Comparison of ENCODE assay signal across 23 cellular contexts in genomic region chr1:3577711-3578432, GRCh38. TPM values are rescaled to one million over a fixed set of nuclear protein-coding genes. Genes with fewer than 3 reads are reported as not detected.
DNase-seq lines count a peak whose midpoint lies in the region; ATAC-seq and TF ChIP-seq lines count a peak whose summit lies in the region.
"Had no signal": no experiment of that assay in that cellular context is flagged by ENCODE, and none has a peak within 500 bp of the region (broad histone marks: within the 10 kb centered on the region; RNA-seq: fewer than 3 reads in every experiment).

No MANE protein-coding gene starts in this region.

- peaks cover 0 to 30% (median 20%) of the 10 kb centered on the region in 11 experiments; a peak in 19 of 22 replicates for H3K27me3 ChIP-seq in BLaER1 treated with 17β-estradiol and CSF1 and Interleukin-3, amounts not matched to agents 10 nM and 100 nM
- no peaks in the 10 kb centered on the region for H3K27me3 ChIP-seq in Karpas-422 (ENCODE audit: low read length)
- no peaks in the 10 kb centered on the region for H3K27me3 ChIP-seq in transverse colon
- no peaks in the 10 kb centered on the region for H3K27me3 ChIP-seq in ascending aorta
- H3K27me3 ChIP-seq: adrenal gland, foreskin keratinocyte, hepatocyte had no signal

- H3K36me3 ChIP-seq in BLaER1 treated with 17β-estradiol and CSF1 and Interleukin-3, amounts not matched to agents 10 nM and 100 nM = peaks cover 0 to 43% (median 21%) of the 10 kb centered on the region in 11 experiments; a peak in 16 of 22 replicates
- no peaks in the 10 kb centered on the region for H3K36me3 ChIP-seq in Karpas-422 (ENCODE audit: insufficient read depth, low read length)
- no peaks in the 10 kb centered on the region for H3K36me3 ChIP-seq in transverse colon
- H3K36me3 ChIP-seq in ascending aorta = no peaks in the 10 kb centered on the region
- H3K36me3 ChIP-seq: adrenal gland, tibial artery had no signal

- peaks cover 2% of the 10 kb centered on the region for H3K9me3 Mint-ChIP-seq in memory B cell
- H3K9me3 Mint-ChIP-seq: central memory CD8-positive, alpha-beta T cell; natural killer cell treated with Interleukin-12 subunit alpha and Interleukin-12 subunit beta and Interleukin-15 and Interleukin-18, amount 100 ng/mL, for 72 hours had no signal

- 75% methylated on average over 25 of the region's 27 CpGs; no CpG with 5 or more reads in 1 of the 2 donors for WGBS in transverse colon (ENCODE audit: low coverage in 1 of 2), 2 donors

- ATAC-seq in memory B cell (ENCODE audit: low read depth) (peak; percentile 31), HG02798 (IDR thresholded peaks at IDR 0.05; ENCODE audit: poor library complexity, unreplicated experiment) (no peak)
- ATAC-seq: foreskin keratinocyte, Right ventricle myocardium inferior had no signal

- H3K27me3 Mint-ChIP-seq in memory B cell = peaks cover 2% of the 10 kb centered on the region
- H3K27me3 Mint-ChIP-seq: CD4-positive, CD25-positive, alpha-beta regulatory T cell; central memory CD8-positive, alpha-beta T cell; natural killer cell treated with Interleukin-12 subunit alpha and Interleukin-12 subunit beta and Interleukin-15 and Interleukin-18, amount 100 ng/mL, for 72 hours had no signal

- H3K36me3 Mint-ChIP-seq in memory B cell = no peaks in the 10 kb centered on the region
- H3K36me3 Mint-ChIP-seq: CD4-positive, CD25-positive, alpha-beta regulatory T cell; natural killer cell treated with Interleukin-12 subunit alpha and Interleukin-12 subunit beta and Interleukin-15 and Interleukin-18, amount 100 ng/mL, for 72 hours had no signal

- H4K20me1 ChIP-seq in BLaER1 treated with 17β-estradiol and CSF1 and Interleukin-3, amounts not matched to agents 10 nM and 100 nM = peaks cover 0 to 92% (median 39%) of the 10 kb centered on the region in 11 experiments; a peak in 17 of 22 replicates
- no peaks in the 10 kb centered on the region for H4K20me1 ChIP-seq in Karpas-422 (ENCODE audit: insufficient read depth, low read depth, low read length)

- H3K79me2 ChIP-seq in Karpas-422 (ENCODE audit: low read length) = no peaks in the 10 kb centered on the region
- H3K79me2 ChIP-seq: hepatocyte had no signal

- no peak overlapping the region for H2AFZ ChIP-seq in Karpas-422 (ENCODE audit: low read length)
- H2AFZ ChIP-seq: hepatocyte had no signal

- H3K4me3 ChIP-seq in BLaER1 treated with 17β-estradiol and CSF1 and Interleukin-3, amounts not matched to agents 10 nM and 100 nM = peak overlapping the region in 6 of 10 experiments; percentile 30 to 50 (median 40); a peak in 10 of 20 replicates
- H3K4me3 ChIP-seq in Karpas-422 (ENCODE audit: low read length) (no peak overlapping the region), transverse colon (no peak overlapping the region), ascending aorta (no peak overlapping the region)
- H3K4me3 ChIP-seq: adrenal gland, dorsolateral prefrontal cortex, hepatocyte, tibial artery had no signal

- TF ChIP-seq CTCF in transverse colon (IDR thresholded peaks at IDR 0.05) (no peak), ascending aorta (IDR thresholded peaks at IDR 0.05) (no peak)

- H3K4me1 ChIP-seq in BLaER1 treated with 17β-estradiol and CSF1 and Interleukin-3, amounts not matched to agents 10 nM and 100 nM = peaks cover 54 to 79% (median 71%) of the 10 kb centered on the region in 10 experiments
- H3K4me1 ChIP-seq in Karpas-422 (ENCODE audit: low read length) (peaks cover 17% of the 10 kb centered on the region), transverse colon (no peaks in the 10 kb centered on the region), ascending aorta (peaks cover 12 to 20% of the 10 kb centered on the region in 2 donors)
- H3K4me1 ChIP-seq: adrenal gland, foreskin keratinocyte had no signal

- H3K9me3 ChIP-seq in BLaER1 treated with 17β-estradiol and CSF1 and Interleukin-3, amounts not matched to agents 10 nM and 100 nM (replicated peaks in 1 of 11) = peaks cover 9 to 24% (median 14%) of the 10 kb centered on the region in 11 experiments; a peak in 21 of 22 replicates
- H3K9me3 ChIP-seq in Karpas-422 (ENCODE audit: low read length) = no peaks in the 10 kb centered on the region; the same call in 1 of the 2 replicates
- H3K9me3 ChIP-seq in transverse colon = no peaks in the 10 kb centered on the region
- no peaks in the 10 kb centered on the region for H3K9me3 ChIP-seq in ascending aorta
- H3K9me3 ChIP-seq: adrenal gland, tibial artery had no signal

- no peak for TF ChIP-seq POLR2A in transverse colon (IDR thresholded peaks at IDR 0.05)

- intact Hi-C loops in transverse colon (cut with DNase I; ENCODE audit: low total_unique reads) = no loop called here
- intact Hi-C loops in ascending aorta (cut with DNase I) = no loop called here

- H3K4me3 Mint-ChIP-seq in memory B cell = peak overlapping the region; percentile 11
- H3K4me3 Mint-ChIP-seq: CD4-positive, CD25-positive, alpha-beta regulatory T cell; central memory CD8-positive, alpha-beta T cell; natural killer cell treated with Interleukin-12 subunit alpha and Interleukin-12 subunit beta and Interleukin-15 and Interleukin-18, amount 100 ng/mL, for 72 hours had no signal

- H3K27ac ChIP-seq in BLaER1 treated with 17β-estradiol and CSF1 and Interleukin-3, amounts not matched to agents 10 nM and 100 nM = peak overlapping the region in 9 of 11 experiments; percentile 53 to 85 (median 73); a peak in 17 of 22 replicates
- H3K27ac ChIP-seq in Karpas-422 (ENCODE audit: low read length) = no peak overlapping the region
- H3K27ac ChIP-seq in transverse colon = no peak overlapping the region
- H3K27ac ChIP-seq in ascending aorta = peak overlapping the region in 1 of 2 donors; percentile 50
- H3K27ac ChIP-seq: adrenal gland, dorsolateral prefrontal cortex, foreskin keratinocyte, hepatocyte, tibial artery, VCaP had no signal

- H3K9me2 ChIP-seq in Karpas-422 (replicated peaks; ENCODE audit: insufficient read depth, low read length) = no peaks in the 10 kb centered on the region

- no peak for TF ChIP-seq EP300 in transverse colon (IDR thresholded peaks at IDR 0.05; ENCODE audit: low read depth)

- H3K9ac ChIP-seq in BLaER1 treated with 17β-estradiol and CSF1 and Interleukin-3, amounts not matched to agents 10 nM and 100 nM = peak overlapping the region in 8 of 11 experiments; percentile 48 to 73 (median 61); a peak in 16 of 22 replicates
- H3K9ac ChIP-seq in Karpas-422 (ENCODE audit: low read length) = 0 out of 2 replicates have a peak overlapping the region, but pooled peaks have one; percentile 7

- peaks cover 3% of the 10 kb centered on the region for H3K4me1 Mint-ChIP-seq in memory B cell
- H3K4me1 Mint-ChIP-seq: CD4-positive, CD25-positive, alpha-beta regulatory T cell; central memory CD8-positive, alpha-beta T cell had no signal

- no peak overlapping the region for H3K27ac Mint-ChIP-seq in memory B cell
- H3K27ac Mint-ChIP-seq: CD4-positive, CD25-positive, alpha-beta regulatory T cell; natural killer cell treated with Interleukin-12 subunit alpha and Interleukin-12 subunit beta and Interleukin-15 and Interleukin-18, amount 100 ng/mL, for 72 hours had no signal

- peak overlapping the region; percentile 73 to 100 (median 95) for H3K4me2 ChIP-seq in BLaER1 treated with 17β-estradiol and CSF1 and Interleukin-3, amounts not matched to agents 10 nM and 100 nM
- peak overlapping the region; percentile 32 for H3K4me2 ChIP-seq in Karpas-422 (ENCODE audit: low read depth, low read length, poor library complexity, severe bottlenecking)
- H3K4me2 ChIP-seq: hepatocyte had no signal

- DNase-seq in Karpas-422 (peak; percentile 65), astrocyte of the hippocampus (ENCODE audit: low read depth, low spot score) (peak; percentile 85), memory B cell (ENCODE audit: low spot score in 2 of 2) (no peak), transverse colon (no peak), ascending aorta (ENCODE audit: low spot score in 2 of 2) (no peak)
- DNase-seq in activated effector memory CD4-positive, alpha-beta T cell treated with Interleukin-2 at 50 U/mL for 16 hours = no peak
- DNase-seq: ACHN; activated CD4-positive, alpha-beta T cell treated with anti-CD3 and anti-CD28 coated beads, Interleukin-2, amount 50 U/mL, for 4 hours; CD4-positive, CD25-positive, alpha-beta regulatory T cell; foreskin keratinocyte; mesendoderm; stimulated activated CD4-positive, alpha-beta T cell treated with anti-CD3 and anti-CD28 coated beads, Interleukin-1b, Interleukin-23, amount 100 ng/mL, for 48 hours; stimulated activated naive CD4-positive, alpha-beta T cell treated with Interleukin-2 at 50 U/mL for 16 hours; tibial artery had no signal

- in situ Hi-C loops in transverse colon (cut with MboI; ENCODE audit: low pct_ligation_motif_present in 1 of 4, low pct_unique_long_range_greater_than_20kb in 1 of 4, low sequenced_read_pairs in 3 of 4) = no loop called here

RNA-seq across cellular contexts. Expression of gene MEGF6, which starts 33.4 kb away (rescaled TPM):
- total RNA-seq in Karpas-422 (2014; rRNA removed; shearing (Covaris generic); ENCODE audit: low replicate concordance) = not detected in 2 replicates
- total RNA-seq in transverse colon (10 to 100 TPM in 2 of 4 donors, 1 to 10 TPM in 2; 4.1 to 27.1 (median 11.4) TPM), ascending aorta (194 TPM)

RNA-seq across cellular contexts. Expression of gene TPRG1L, which starts 46.9 kb away (rescaled TPM):
- 10.2 and 14.4 TPM in 2 replicates for total RNA-seq in Karpas-422 (2014; rRNA removed; shearing (Covaris generic); ENCODE audit: low replicate concordance)
- 10 to 100 TPM; 24.5 to 86.8 (median 56.0) TPM for total RNA-seq in transverse colon
- 18.9 TPM for total RNA-seq in ascending aorta

Comparison
In these comparisons a context has a peak if more than half of its experiments do, and no peak if none do; other contexts are left out.
1. H3K27ac ChIP-seq: peak in BLaER1 treated with 17β-estradiol and CSF1 and Interleukin-3, amounts not matched to agents 10 nM and 100 nM (9 of 11); none in Karpas-422 (single experiment) and transverse colon (0 of 4).
2. H3K4me3 ChIP-seq: peak in BLaER1 treated with 17β-estradiol and CSF1 and Interleukin-3, amounts not matched to agents 10 nM and 100 nM (6 of 10); none in Karpas-422 (single experiment), transverse colon (0 of 4) and ascending aorta (0 of 2).
3. DNase-seq: peak in Karpas-422 (single experiment) and astrocyte of the hippocampus (single experiment); none in memory B cell (0 of 2), transverse colon (single experiment), ascending aorta (0 of 2) and activated effector memory CD4-positive, alpha-beta T cell treated with Interleukin-2 at 50 U/mL for 16 hours (single experiment).